Comparison of ENCODE assay signal across 21 cellular contexts in the genomic region with DNA sequence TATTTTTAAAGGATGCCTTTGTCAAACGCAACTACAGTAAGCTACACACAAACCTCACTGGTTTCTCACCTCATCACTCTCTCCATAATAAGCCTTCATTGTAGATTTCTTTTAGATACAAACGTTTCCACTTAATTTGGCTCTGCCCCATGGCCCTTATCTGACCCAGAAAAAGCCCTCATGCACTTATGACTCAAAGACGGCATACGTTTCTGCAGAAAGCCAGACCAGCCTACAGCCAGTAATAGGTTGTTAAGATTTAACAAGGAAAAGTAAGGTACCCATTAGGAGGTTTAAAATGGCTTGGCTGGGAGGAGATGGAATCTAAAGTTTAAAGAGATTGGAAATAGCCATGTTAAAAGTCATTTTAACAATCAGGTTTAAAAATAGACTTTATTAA.
A peak's percentile ranks its signal among the peaks of the same experiment; 100 is the strongest.
DNase-seq lines count a peak whose midpoint lies in the region; ATAC-seq, FAIRE-seq and TF ChIP-seq lines count a peak whose summit lies in the region.
"Had no signal": no experiment of that assay in that cellular context is flagged by ENCODE, and none has a peak within 500 bp of the region (broad histone marks: within the 10 kb centered on the region; RNA-seq: fewer than 3 reads in every experiment).

No MANE protein-coding gene starts in this region.

- peak; percentile 47 for ATAC-seq in K562
- ATAC-seq: Panc1 had no signal

- TF ChIP-seq RAD21 in K562 (CRISPR knock-in tag; conservative IDR thresholded peaks at IDR 0.05 in 1 of 2, IDR thresholded peaks at IDR 0.05 in 1 of 2), result no peak

- H3K4me2 ChIP-seq in K562 (ENCODE audit: insufficient read depth, low read length), result no peak overlapping the region
- H3K4me2 ChIP-seq: BLaER1 had no signal

- H3K9ac ChIP-seq in K562 (ENCODE audit: insufficient read depth in 1 of 2, low read depth in 2 of 2, low read length in 2 of 2), result no peak overlapping the region
- H3K9ac ChIP-seq: BLaER1 had no signal

- no peak overlapping the region for H3K4me3 ChIP-seq in K562
- H3K4me3 ChIP-seq: BLaER1, HAP-1 had no signal

- H2AFZ ChIP-seq in K562 (ENCODE audit: low read depth, low read length), result no peak overlapping the region

- H3K9me3 ChIP-seq in K562 (replicated peaks; ENCODE audit: control insufficient read depth, insufficient read depth, low read depth, low read length), result peaks cover 12% of the 10 kb centered on the region
- H3K9me3 ChIP-seq: BLaER1, HAP-1 had no signal

- no peaks in the 10 kb centered on the region for H4K20me1 ChIP-seq in K562 (replicated peaks; ENCODE audit: control insufficient read depth, insufficient read depth, low read length)
- H4K20me1 ChIP-seq: BLaER1 had no signal

- H3K4me1 ChIP-seq in K562 (replicated peaks in 1 of 2; ENCODE audit: control insufficient read depth in 2 of 2, insufficient read depth in 2 of 2, low read length in 2 of 2), result peaks cover 0 to 3% of the 10 kb centered on the region in 2 experiments; a peak in 3 of 5 replicates
- H3K4me1 ChIP-seq: BLaER1, HAP-1 had no signal

- H3K9me1 ChIP-seq in K562 (ENCODE audit: control insufficient read depth, insufficient read depth, low read length), result no peaks in the 10 kb centered on the region

- peak; percentile 49 for FAIRE-seq in K562 (lab: Jason Lieb, UNC)
- FAIRE-seq: GM18507 had no signal

- H3K36me3 ChIP-seq in K562 (ENCODE audit: control insufficient read depth, insufficient read depth, low read length), result peaks cover 61% of the 10 kb centered on the region
- H3K36me3 ChIP-seq: BLaER1, HAP-1 had no signal

- no peak for TF ChIP-seq CTCF in K562 (IDR thresholded peaks at IDR 0.05 in 2 of 3, conservative IDR thresholded peaks at IDR 0.05 in 1 of 3; ENCODE audit: insufficient read depth in 2 of 3, low read depth in 1 of 3, low read length in 3 of 3)
- TF ChIP-seq CTCF in GM13977 (IDR thresholded peaks at IDR 0.05; ENCODE audit: extremely low read depth, insufficient read depth, missing control alignments), result no peak

- DNase-seq in COLO829 (ENCODE audit: low spot score) (peak; percentile 69), OCI-M1 (lab: John Stamatoyannopoulos, UW) (peak; percentile 45), K562 (ENCODE audit: extremely low read depth in 1 of 4, low spot score in 3 of 4) (peak in 2 of 4 experiments; percentile 17 to 27), islet precursor cell (peak; percentile 67), NCI-H187 (lab: John Stamatoyannopoulos, UW) (no peak), amniotic stem cell (lab: John Stamatoyannopoulos, UW) (no peak), GM13977 (ENCODE audit: low spot score) (no peak), NCI-H748 treated with DMSO at 0.1 percent for 48 hours (lab: John Stamatoyannopoulos, UW) (no peak)
- DNase-seq: CD8-positive, alpha-beta memory T cell; DMS 273 treated with DMSO at 0.1 percent for 48 hours; EL; NCI-H1092; NCI-H1694 treated with DMSO at 0.1 percent for 48 hours; NCI-H446 treated with DMSO at 0.1 percent for 48 hours; NCI-H774; SHP77 treated with DMSO at 0.1 percent for 48 hours; SW 1271 had no signal

- H3K79me2 ChIP-seq in K562 (ENCODE audit: control insufficient read depth, insufficient read depth, low read length), result peaks cover 97% of the 10 kb centered on the region

- WGBS in K562 (ENCODE audit: insufficient coverage, low coverage, missing lambda C conversion rate), result 38% methylated on average over 4 of the region's 4 CpGs

- POLR2A ChIA-PET in K562 (lab: Yijun Ruan, JAX), result no interaction called here

- no peak overlapping the region; the same call in 2 of the 3 replicates for H3K27ac ChIP-seq in K562 (ENCODE audit: extremely low read depth, low read depth, low read length)
- H3K27ac ChIP-seq: BLaER1 had no signal

- H3K27me3 ChIP-seq in K562 (ENCODE audit: control insufficient read depth in 2 of 2, insufficient read depth in 2 of 2, low read length in 2 of 2), result no peaks in the 10 kb centered on the region
- H3K27me3 ChIP-seq: BLaER1 had no signal

- TF ChIP-seq EP300 in K562 (IDR thresholded peaks at IDR 0.05; ENCODE audit: low read length), result no peak

- no TSS peak for BruUV-seq in K562 (replicated peaks; lab: Mats Ljungman, UMichigan)

- in situ Hi-C loops in K562 (cut with MboI) (no loop called here), GM13977 (cut with MboI; ENCODE audit: low pct_unique_long_range_greater_than_20kb, low sequenced_read_pairs, unreplicated experiment) (no loop called here)

- no peak for TF ChIP-seq POLR2A in K562 (conservative IDR thresholded peaks at IDR 0.05)

- CTCF ChIA-PET in K562 (lab: Yijun Ruan, JAX; ENCODE audit: low intra/inter-chr PET ratio), result no interaction called here

- intact Hi-C loops in K562 (cut with micrococcal nuclease), result no loop called here

TF ChIP-seq in K562, 482 proteins besides CTCF, POLR2A, EP300 and RAD21:
- TF ChIP-seq ZNF134 (CRISPR knock-in tag; conservative IDR thresholded peaks at IDR 0.05) (no peak), ZKSCAN1 (IDR thresholded peaks at IDR 0.05; ENCODE audit: low read depth, low read length) (no peak), TFAM (CRISPR knock-in tag; conservative IDR thresholded peaks at IDR 0.05) (no peak), SP2 (IDR thresholded peaks at IDR 0.05; ENCODE audit: extremely low read depth, low read depth, low read length, poor library complexity, severe bottlenecking) (no peak), MCM3 (IDR thresholded peaks at IDR 0.05) (no peak), HOXB6 (CRISPR knock-in tag; IDR thresholded peaks at IDR 0.05; ENCODE audit: borderline replicate concordance) (no peak)
- TF ChIP-seq, protein P1, sequence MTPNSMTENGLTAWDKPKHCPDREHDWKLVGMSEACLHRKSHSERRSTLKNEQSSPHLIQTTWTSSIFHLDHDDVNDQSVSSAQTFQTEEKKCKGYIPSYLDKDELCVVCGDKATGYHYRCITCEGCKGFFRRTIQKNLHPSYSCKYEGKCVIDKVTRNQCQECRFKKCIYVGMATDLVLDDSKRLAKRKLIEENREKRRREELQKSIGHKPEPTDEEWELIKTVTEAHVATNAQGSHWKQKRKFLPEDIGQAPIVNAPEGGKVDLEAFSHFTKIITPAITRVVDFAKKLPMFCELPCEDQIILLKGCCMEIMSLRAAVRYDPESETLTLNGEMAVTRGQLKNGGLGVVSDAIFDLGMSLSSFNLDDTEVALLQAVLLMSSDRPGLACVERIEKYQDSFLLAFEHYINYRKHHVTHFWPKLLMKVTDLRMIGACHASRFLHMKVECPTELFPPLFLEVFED (CRISPR knock-in tag; conservative IDR thresholded peaks at IDR 0.05), result no peak
- TF ChIP-seq, protein P2, sequence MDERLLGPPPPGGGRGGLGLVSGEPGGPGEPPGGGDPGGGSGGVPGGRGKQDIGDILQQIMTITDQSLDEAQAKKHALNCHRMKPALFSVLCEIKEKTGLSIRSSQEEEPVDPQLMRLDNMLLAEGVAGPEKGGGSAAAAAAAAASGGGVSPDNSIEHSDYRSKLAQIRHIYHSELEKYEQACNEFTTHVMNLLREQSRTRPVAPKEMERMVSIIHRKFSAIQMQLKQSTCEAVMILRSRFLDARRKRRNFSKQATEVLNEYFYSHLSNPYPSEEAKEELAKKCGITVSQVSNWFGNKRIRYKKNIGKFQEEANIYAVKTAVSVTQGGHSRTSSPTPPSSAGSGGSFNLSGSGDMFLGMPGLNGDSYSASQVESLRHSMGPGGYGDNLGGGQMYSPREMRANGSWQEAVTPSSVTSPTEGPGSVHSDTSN (CRISPR knock-in tag; IDR thresholded peaks at IDR 0.05; ENCODE audit: low read depth), result no peak
- TF ChIP-seq, protein P2 (tag; conservative IDR thresholded peaks at IDR 0.05; ENCODE audit: low read depth), result no peak

Comparison
In these comparisons a context has a peak if more than half of its experiments do, and no peak if none do; other contexts are left out.
1. DNase-seq: peak in COLO829 (single experiment), OCI-M1 (single experiment) and islet precursor cell (single experiment); none in NCI-H187 (0 of 2), amniotic stem cell (single experiment), GM13977 (single experiment) and NCI-H748 treated with DMSO at 0.1 percent for 48 hours (single experiment).